ENCODE assay signal across 21 cellular contexts in the genomic region with DNA sequence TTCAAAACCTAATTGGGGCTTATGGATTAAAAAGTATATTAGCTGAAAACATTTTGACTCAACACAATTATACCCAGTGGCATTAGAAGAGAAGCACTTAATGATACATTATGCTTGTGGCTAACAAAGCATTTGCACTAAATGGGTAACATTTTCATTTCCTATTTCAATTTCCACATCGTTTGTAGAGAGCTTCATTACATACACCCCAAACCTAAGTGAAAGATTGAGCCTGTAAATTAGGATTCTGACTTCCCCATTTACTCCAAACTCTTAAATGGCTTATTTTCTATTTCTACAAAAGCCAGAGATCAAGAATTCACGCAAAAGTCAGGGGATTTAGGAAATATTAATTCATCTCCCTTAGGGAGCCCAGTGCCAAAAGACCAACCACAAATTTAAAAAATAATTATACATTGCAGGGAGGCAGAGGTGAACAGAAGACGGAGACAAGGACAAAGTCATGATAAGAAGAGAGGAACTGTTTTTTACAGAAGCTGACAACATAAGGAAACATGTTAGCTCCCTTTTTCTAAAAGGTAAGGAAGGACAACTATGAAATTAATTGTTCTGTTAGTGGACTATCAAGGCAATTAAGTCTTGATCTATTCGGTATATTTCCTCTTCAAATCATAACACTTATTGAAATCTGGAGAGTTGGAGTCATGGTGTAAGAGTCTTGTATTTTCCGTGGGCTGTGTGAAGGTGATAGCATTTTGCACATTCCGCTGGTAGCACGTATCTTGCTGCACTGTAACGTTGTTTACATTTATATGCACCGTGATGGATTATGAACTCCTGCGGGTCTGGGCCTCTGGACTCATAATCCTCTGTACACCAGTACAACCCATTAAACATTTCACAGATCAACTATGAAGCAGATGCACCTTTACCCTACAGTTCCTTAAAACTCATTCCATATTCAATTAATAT. TPM values are rescaled to one million over a fixed set of nuclear protein-coding genes. Genes with fewer than 3 reads are reported as not detected.
A peak's percentile ranks its signal among the peaks of the same experiment; 100 is the strongest.
DNase-seq lines count a peak whose midpoint lies in the region; ATAC-seq and TF ChIP-seq lines count a peak whose summit lies in the region.
"Had no signal": no experiment of that assay in that cellular context is flagged by ENCODE, and none has a peak within 500 bp of the region (broad histone marks: within the 10 kb centered on the region; RNA-seq: fewer than 3 reads in every experiment).

No MANE protein-coding gene starts in this region.

- intact Hi-C loops in Right ventricle myocardium inferior (cut with DNase I) = no loop called here
- intact Hi-C loops in Panc1 (cut with micrococcal nuclease; ENCODE audit: unreplicated experiment) = no loop called here
- intact Hi-C loops in stomach (cut with DNase I; ENCODE audit: low total_unique reads) = no loop called here

- H3K9me3 ChIP-seq in cardiac muscle cell (ENCODE audit: low read depth) (no peaks in the 10 kb centered on the region), Panc1 (ENCODE audit: control insufficient read depth, insufficient read depth, low read depth, low read length) (no peaks in the 10 kb centered on the region), hepatocyte (ENCODE audit: low read depth) (no peaks in the 10 kb centered on the region), stomach (no peaks in the 10 kb centered on the region)
- H3K9me3 ChIP-seq: A549 had no signal

- H3K9me2 ChIP-seq in hepatocyte (replicated peaks; ENCODE audit: insufficient read depth) = no peaks in the 10 kb centered on the region

- H3K36me3 ChIP-seq in cardiac muscle cell (no peaks in the 10 kb centered on the region), Panc1 (ENCODE audit: control insufficient read depth, insufficient read depth, low read length) (no peaks in the 10 kb centered on the region), hepatocyte (replicated peaks; ENCODE audit: insufficient read depth, low read depth) (no peaks in the 10 kb centered on the region), stomach (no peaks in the 10 kb centered on the region)
- H3K36me3 ChIP-seq: BLaER1, WERI-Rb-1 had no signal

- H3K4me3 ChIP-seq in cardiac muscle cell (no peak overlapping the region), Panc1 (ENCODE audit: low read depth in 2 of 2, low read length in 2 of 2) (no peak overlapping the region), hepatocyte (no peak overlapping the region), stomach (no peak overlapping the region)
- H3K4me3 ChIP-seq: A549, BLaER1 had no signal

- POLR2A ChIA-PET in Panc1 (lab: Charles Lee) = interaction anchor here (0.5 kb wide), 1 partner anchor 24 kb away, joined by 6 read pairs; a partner anchor contains a TSS

- H3K79me2 ChIP-seq in hepatocyte = no peaks in the 10 kb centered on the region

- TF ChIP-seq POLR2A in stomach (IDR thresholded peaks at IDR 0.05) = no peak

- CTCF ChIA-PET in Panc1 (lab: Charles Lee) = interaction anchor here (0.5 to 0.7 kb wide), 2 partner anchors 29 to 98 kb away, joined by 3 to 8 read pairs; no protein-coding TSS in a partner anchor

- ATAC-seq in Right ventricle myocardium inferior (no peak), Panc1 (peak; percentile 71)
- ATAC-seq: A549; activated naive CD4-positive, alpha-beta T cell treated with anti-CD3 and anti-CD28 coated beads, Interleukin-2, amount 50 U/mL, for 72 hours; activated T-helper 17 cell treated with anti-CD3 and anti-CD28 coated beads, Interleukin-2, amount 50 U/mL, for 72 hours had no signal

- peak overlapping the region; percentile 26 for H3K4me2 ChIP-seq in hepatocyte
- H3K4me2 ChIP-seq: A549, BLaER1 had no signal

- TF ChIP-seq CTCF in cardiac muscle cell (IDR thresholded peaks at IDR 0.05; ENCODE audit: low read depth, low read length) = no peak
- TF ChIP-seq CTCF in Panc1 (IDR thresholded peaks at IDR 0.05) = no peak
- TF ChIP-seq CTCF in hepatocyte (IDR thresholded peaks at IDR 0.05; ENCODE audit: poor library complexity) = no peak
- no peak for TF ChIP-seq CTCF in stomach (IDR thresholded peaks at IDR 0.05)

- H4K20me1 ChIP-seq in hepatocyte (ENCODE audit: insufficient read depth, poor library complexity, severe bottlenecking) = no peaks in the 10 kb centered on the region
- H4K20me1 ChIP-seq: BLaER1 had no signal

- DNase-seq in cardiac muscle cell (ENCODE audit: low read depth in 1 of 2, low spot score in 1 of 2) (no peak), Right ventricle myocardium inferior (ENCODE audit: missing footprints) (no peak), Panc1 (ENCODE audit: low read depth, low spot score) (no peak), hepatocyte (ENCODE audit: low spot score) (no peak), stomach (no peak), NCI-H146 treated with DMSO at 0.1 percent for 48 hours (lab: John Stamatoyannopoulos, UW; ENCODE audit: unreplicated experiment) (no peak), foreskin melanocyte (no peak)
- DNase-seq in stimulated activated CD4-positive, alpha-beta T cell treated with anti-CD3 and anti-CD28 coated beads, Interleukin-2, amount 100 ng/mL, for 24 hours = no peak
- DNase-seq: activated CD8-positive, alpha-beta memory T cell treated with anti-CD3 and anti-CD28 coated beads, Interleukin-2, amount 50 U/mL, for 4 hours; effector CD4-positive, alpha-beta T cell; EL; islet precursor cell; NCI-H1694; NCI-H2171 treated with DMSO at 0.1 percent for 48 hours; NCI-H524 treated with DMSO at 0.1 percent for 48 hours; stimulated activated CD4-positive, alpha-beta T cell treated with anti-CD3 and anti-CD28 coated beads, Interleukin-12 subunit alpha, Interleukin-12 subunit beta, amount 100 ng/mL, for 4 hours; WERI-Rb-1 had no signal

- no peaks in the 10 kb centered on the region for H3K27me3 ChIP-seq in cardiac muscle cell
- no peaks in the 10 kb centered on the region for H3K27me3 ChIP-seq in Panc1 (ENCODE audit: control insufficient read depth, insufficient read depth, low read length)
- H3K27me3 ChIP-seq in hepatocyte = no peaks in the 10 kb centered on the region
- no peaks in the 10 kb centered on the region for H3K27me3 ChIP-seq in stomach
- H3K27me3 ChIP-seq: BLaER1 had no signal

- H2AFZ ChIP-seq in hepatocyte = no peak overlapping the region

- WGBS in hepatocyte (ENCODE audit: low lambda C conversion rate, missing lambda C conversion rate) = 48% methylated on average over 10 of the region's 10 CpGs
- WGBS in stomach, 5 donors = 28 to 44% (median 37%) methylated on average over 10 of the region's 10 CpGs

- H3K27ac ChIP-seq in cardiac muscle cell (peak overlapping the region; percentile 50), Panc1 (ENCODE audit: low read length) (peak overlapping the region; percentile 30; the same call in 1 of the 2 replicates), hepatocyte (peak overlapping the region; percentile 61), stomach (peak overlapping the region in 3 of 5 donors; percentile 13 to 33 (median 31))
- H3K27ac ChIP-seq: BLaER1, WERI-Rb-1 had no signal

- in situ Hi-C loops in Panc1 (cut with HindIII; ENCODE audit: low pct_unique_long_range_greater_than_20kb, low sequenced_read_pairs) = no loop called here

- no TSS peak for BruUV-seq in Panc1 (replicated peaks; lab: Mats Ljungman, UMichigan)

- no peak for TF ChIP-seq EP300 in stomach (IDR thresholded peaks at IDR 0.05)

- H3K4me1 ChIP-seq in cardiac muscle cell (ENCODE audit: low read depth) (peaks cover 14% of the 10 kb centered on the region), Panc1 (ENCODE audit: control insufficient read depth, insufficient read depth, low read length) (peaks cover 6% of the 10 kb centered on the region; the same call in 1 of the 2 replicates), hepatocyte (ENCODE audit: insufficient read depth) (peaks cover 4% of the 10 kb centered on the region), stomach (peaks cover 0 to 11% (median 2%) of the 10 kb centered on the region in 4 donors)
- H3K4me1 ChIP-seq: BLaER1 had no signal

RNA-seq across cellular contexts. Expression of a gene that starts 24.8 kb away (rescaled TPM):
- 356 and 401 TPM in 2 replicates for total RNA-seq in cardiac muscle cell
- 375 and 448 TPM in 2 replicates for polyA plus RNA-seq in cardiac muscle cell
- total RNA-seq in Right ventricle myocardium inferior = 203 TPM
- 263 TPM for total RNA-seq in Panc1 (2021; ENCODE audit: unreplicated experiment)
- 215 TPM for polyA plus RNA-seq in Panc1 (2012; ENCODE audit: insufficient read length)
- total RNA-seq in hepatocyte = 395 and 399 TPM in 2 replicates
- polyA plus RNA-seq in hepatocyte = 616 and 623 TPM in 2 replicates
- 100 to 1,000 TPM in 3 of 5 donors, 10 to 100 TPM in 2; 69.5 to 317 (median 295) TPM for total RNA-seq in stomach
- 100 to 1,000 TPM; 121 to 231 (median 205) TPM for polyA plus RNA-seq in stomach
